ENCODE assay signal across 18 cellular contexts in genomic region chr7:97034213-97034852, GRCh38. TPM values are rescaled to one million over a fixed set of nuclear protein-coding genes. Genes with fewer than 3 reads are reported as not detected.
"Had no signal": no experiment of that assay in that cellular context is flagged by ENCODE, and none has a peak within 500 bp of the region (broad histone marks: within the 10 kb centered on the region; RNA-seq: fewer than 3 reads in every experiment).

No MANE protein-coding gene starts in this region.

RNA-seq across cellular contexts. Expression of gene DLX5, which starts 9.7 kb away (rescaled TPM):
- total RNA-seq: activated naive CD4-positive, alpha-beta T cell treated with anti-CD3 and anti-CD28 coated beads for 36 hours; activated naive CD4-positive, alpha-beta T cell treated with anti-CD3 and anti-CD28 coated beads, Interleukin-2, amount 50 U/mL, for 72 hours; activated naive CD8-positive, alpha-beta T cell treated with anti-CD3 and anti-CD28 coated beads for 36 hours; activated naive CD8-positive, alpha-beta T cell treated with anti-CD3 and anti-CD28 coated beads, Interleukin-2, amount 10 ng/mL, durations not matched to agents 7 days and 5 days; activated T-cell treated with anti-CD3 and anti-CD28 coated beads, Interleukin-2, amount 50 U/mL, for 4 hours; activated T-cell treated with anti-CD3 and anti-CD28 coated beads, Interleukin-2, amount 50 U/mL, for 72 hours; activated T-helper 1 cell treated with anti-CD3 and anti-CD28 coated beads, Interleukin-12 subunit alpha, Interleukin-12 subunit beta, Interleukin-2, Interleukin-4 antibody, amounts not matched to agents 30 ng/mL and 10 ng/mL and 1 ng/mL, durations not matched to agents 14 hours and 24 hours and 36 hours; activated T-helper 17 cell treated with anti-CD3 and anti-CD28 coated beads, Interleukin-2, amount 50 U/mL, for 72 hours; activated T-helper 2 cell treated with anti-CD3 and anti-CD28 coated beads, Interferon-gamma antibody, Interleukin-2, Interleukin-4, amounts not matched to agents 10 μg/mL and 5 μg/mL and 100 μg/mL, durations not matched to agents 14 hours and 24 hours and 36 hours; ascending aorta; body of pancreas; breast epithelium; bronchial epithelial cell; cardiac muscle cell had no signal
- polyA plus RNA-seq: aorta had no signal

RNA-seq across cellular contexts. Expression of gene DLX6, which starts 29.0 kb away (rescaled TPM):
- total RNA-seq: activated naive CD4-positive, alpha-beta T cell treated with anti-CD3 and anti-CD28 coated beads for 36 hours; activated naive CD4-positive, alpha-beta T cell treated with anti-CD3 and anti-CD28 coated beads, Interleukin-2, amount 50 U/mL, for 72 hours; activated naive CD8-positive, alpha-beta T cell treated with anti-CD3 and anti-CD28 coated beads for 36 hours; activated naive CD8-positive, alpha-beta T cell treated with anti-CD3 and anti-CD28 coated beads, Interleukin-2, amount 10 ng/mL, durations not matched to agents 7 days and 5 days; activated T-cell treated with anti-CD3 and anti-CD28 coated beads, Interleukin-2, amount 50 U/mL, for 4 hours; activated T-cell treated with anti-CD3 and anti-CD28 coated beads, Interleukin-2, amount 50 U/mL, for 72 hours; activated T-helper 1 cell treated with anti-CD3 and anti-CD28 coated beads, Interleukin-12 subunit alpha, Interleukin-12 subunit beta, Interleukin-2, Interleukin-4 antibody, amounts not matched to agents 30 ng/mL and 10 ng/mL and 1 ng/mL, durations not matched to agents 14 hours and 24 hours and 36 hours; activated T-helper 17 cell treated with anti-CD3 and anti-CD28 coated beads, Interleukin-2, amount 50 U/mL, for 72 hours; activated T-helper 2 cell treated with anti-CD3 and anti-CD28 coated beads, Interferon-gamma antibody, Interleukin-2, Interleukin-4, amounts not matched to agents 10 μg/mL and 5 μg/mL and 100 μg/mL, durations not matched to agents 14 hours and 24 hours and 36 hours; ascending aorta; body of pancreas; bronchial epithelial cell; cardiac muscle cell; cardiac septum had no signal
- polyA plus RNA-seq: adipose tissue, adrenal gland, cardiac muscle cell had no signal
